In genomic region chr1:17632541-17633193, GRCh38 we compare ENCODE assay signal across 14 cellular contexts.
A peak's percentile ranks its signal among the peaks of the same experiment; 100 is the strongest.
DNase-seq lines count a peak whose midpoint lies in the region; ATAC-seq and TF ChIP-seq lines count a peak whose summit lies in the region.
"Had no signal": no experiment of that assay in that cellular context is flagged by ENCODE, and none has a peak within 500 bp of the region (broad histone marks: within the 10 kb centered on the region; RNA-seq: fewer than 3 reads in every experiment).

No MANE protein-coding gene starts in this region.

- no peak for TF ChIP-seq RAD21 in liver (IDR thresholded peaks at IDR 0.05)

- H3K9ac ChIP-seq in liver (ENCODE audit: low read depth in 1 of 2, low read length in 2 of 2): no peak overlapping the region

- H3K9me3 Mint-ChIP-seq in chondrocyte (ENCODE audit: low read depth): no peaks in the 10 kb centered on the region
- H3K9me3 Mint-ChIP-seq: immature natural killer cell had no signal

- TF ChIP-seq CTCF in chondrocyte (IDR thresholded peaks at IDR 0.05) (no peak), liver (IDR thresholded peaks at IDR 0.05; ENCODE audit: low read depth, low read length, missing input control) (no peak)

- H3K36me3 ChIP-seq in liver (ENCODE audit: control insufficient read depth in 4 of 4, insufficient read depth in 3 of 4, low read depth in 1 of 4, low read length in 3 of 4): peaks cover 35 to 82% (median 59%) of the 10 kb centered on the region in 4 donors

- H3K36me3 Mint-ChIP-seq in chondrocyte (ENCODE audit: low read depth): peaks cover 32% of the 10 kb centered on the region
- H3K36me3 Mint-ChIP-seq: immature natural killer cell had no signal

- peaks cover 2 to 20% (median 4%) of the 10 kb centered on the region in 4 donors for H3K4me1 ChIP-seq in liver (ENCODE audit: control insufficient read depth in 4 of 4, insufficient read depth in 4 of 4, low read length in 3 of 4)

- H3K27me3 Mint-ChIP-seq in chondrocyte (ENCODE audit: low read depth): no peaks in the 10 kb centered on the region
- H3K27me3 Mint-ChIP-seq: B cell had no signal

- no peak overlapping the region for H3K4me3 Mint-ChIP-seq in chondrocyte (ENCODE audit: unreplicated experiment)
- H3K4me3 Mint-ChIP-seq: B cell, immature natural killer cell had no signal

- no peak for ATAC-seq in Right ventricle myocardium superior (ENCODE audit: poor library complexity)

- no peaks in the 10 kb centered on the region for H3K27me3 ChIP-seq in liver (ENCODE audit: control insufficient read depth in 4 of 4, insufficient read depth in 4 of 4, low read length in 3 of 4)

- H3K4me3 ChIP-seq in liver (ENCODE audit: low read depth in 1 of 3, low read length in 3 of 3): no peak overlapping the region

- DNase-seq in AG08395 (ENCODE audit: low spot score) (peak; percentile 79), LHCN-M2 (ENCODE audit: low read depth) (peak; percentile 95), chondrocyte (ENCODE audit: low spot score) (no peak), Right ventricle myocardium superior (no peak), COR-L47 (lab: John Stamatoyannopoulos, UW) (no peak), GM19238 (ENCODE audit: insufficient read length, low spot score) (no peak), posterior cingulate gyrus (no peak)
- DNase-seq: activated naive CD4-positive, alpha-beta T cell; DND-41; immature natural killer cell; Karpas-422; NCI-H187 treated with DMSO at 0.1 percent for 48 hours had no signal

- intact Hi-C loops in Right ventricle myocardium superior (cut with DNase I) (no loop called here), posterior cingulate gyrus (cut with DNase I) (no loop called here)

- no peaks in the 10 kb centered on the region for H3K9me3 ChIP-seq in liver (ENCODE audit: control insufficient read depth in 4 of 4, low read length in 3 of 4)

- no peak overlapping the region for H3K27ac ChIP-seq in liver (ENCODE audit: low read depth in 1 of 2, low read length in 2 of 2)

- WGBS in liver: 72% methylated on average over 12 of the region's 12 CpGs

- H3K27ac Mint-ChIP-seq in chondrocyte (ENCODE audit: unreplicated experiment): peak overlapping the region; percentile 92
- H3K27ac Mint-ChIP-seq: B cell, immature natural killer cell had no signal

- peaks cover 63% of the 10 kb centered on the region for H3K4me1 Mint-ChIP-seq in chondrocyte (ENCODE audit: low read depth)
- H3K4me1 Mint-ChIP-seq: immature natural killer cell had no signal

TF ChIP-seq in liver, 16 proteins besides CTCF, POLR2A, EP300 and RAD21:
- no peak for TF ChIP-seq EGR1 (IDR thresholded peaks at IDR 0.05; ENCODE audit: low read depth in 2 of 2)
- no peak for TF ChIP-seq FOXA2 (IDR thresholded peaks at IDR 0.05)
- TF ChIP-seq REST (IDR thresholded peaks at IDR 0.05): peak; percentile 22
- no peak for TF ChIP-seq HNF4A (conservative IDR thresholded peaks at IDR 0.05)

Comparison
In these comparisons a context has a peak if more than half of its experiments do, and no peak if none do; other contexts are left out.
1. DNase-seq: peak in AG08395 (single experiment) and LHCN-M2 (single experiment); none in chondrocyte (single experiment), Right ventricle myocardium superior (single experiment), COR-L47 (single experiment), GM19238 (single experiment) and posterior cingulate gyrus (0 of 10).